23 cellular contexts compared by ENCODE assay signal in genomic region chr16:84329016-84329415, GRCh38. TPM values are rescaled to one million over a fixed set of nuclear protein-coding genes. Genes with fewer than 3 reads are reported as not detected.
"Had no signal": no experiment of that assay in that cellular context is flagged by ENCODE, and none has a peak within 500 bp of the region (broad histone marks: within the 10 kb centered on the region; RNA-seq: fewer than 3 reads in every experiment).

No MANE protein-coding gene starts in this region.

- H3K4me1 Mint-ChIP-seq: IgD-negative memory B cell had no signal

- H3K4me3 Mint-ChIP-seq: IgD-negative memory B cell had no signal

- DNase-seq: KBM-7, MV-4-11, NCI-H1048, NCI-H1105 treated with DMSO at 0.1 percent for 48 hours, NCI-H1417 treated with DMSO at 0.1 percent for 48 hours, NCI-H187, NCI-H2029, NCI-H2081 treated with DMSO at 0.1 percent for 48 hours, NCI-H2171, NCI-H226, NCI-H446, NCI-H510A, NCI-H524 treated with DMSO at 0.1 percent for 48 hours, NCI-H69, NCI-H774, RPMI8226, SHP77, SK-N-SH, SW 1271 had no signal

- H3K27ac Mint-ChIP-seq: IgD-negative memory B cell had no signal

RNA-seq across cellular contexts. Expression of gene WFDC1, which starts 34.3 kb away (rescaled TPM):
- total RNA-seq: LHCN-M2, MCF 10A had no signal
- polyA plus RNA-seq: IgD-negative memory B cell had no signal

RNA-seq across cellular contexts. Expression of gene ATP2C2, which starts 39.3 kb away (rescaled TPM):
- total RNA-seq: HT1080, LHCN-M2, MCF 10A had no signal
- polyA plus RNA-seq: IgD-negative memory B cell had no signal
